Comparison of ENCODE assay signal across 9 cellular contexts in genomic region chr10:129972145-129972965, GRCh38. TPM values are rescaled to one million over a fixed set of nuclear protein-coding genes. Genes with fewer than 3 reads are reported as not detected.
DNase-seq lines count a peak whose midpoint lies in the region; TF ChIP-seq lines count a peak whose summit lies in the region.
"Had no signal": no experiment of that assay in that cellular context is flagged by ENCODE, and none has a peak within 500 bp of the region (broad histone marks: within the 10 kb centered on the region; RNA-seq: fewer than 3 reads in every experiment).

No MANE protein-coding gene starts in this region.

- intact Hi-C loops in Calu3 (cut with micrococcal nuclease; ENCODE audit: unreplicated experiment), result loop anchor here (10.0 kb wide), 1 partner anchor 938 kb away; no protein-coding TSS in a partner anchor

- H3K4me3 ChIP-seq in ACC112 (ENCODE audit: low read depth, low read length), result peak overlapping the region; percentile 61
- H3K4me3 ChIP-seq in GM23248, result peak overlapping the region; percentile 62

- BruUV-seq in Calu3 (replicated peaks; lab: Mats Ljungman, UMichigan), result no TSS peak

- no peaks in the 10 kb centered on the region for H3F3A ChIP-seq in GM23248 (ENCODE audit: insufficient read depth)

- H2AFZ ChIP-seq in ACC112 (ENCODE audit: low read length, unreplicated experiment) (peak overlapping the region; percentile 41), GM23248 (peak overlapping the region; percentile 53; the same call in 1 of the 2 replicates)

- TF ChIP-seq CTCF in chondrocyte (IDR thresholded peaks at IDR 0.05) (no peak), mesothelial cell of epicardium (IDR thresholded peaks at IDR 0.05; ENCODE audit: unreplicated experiment) (no peak), Calu3 (IDR thresholded peaks at IDR 0.05; ENCODE audit: unreplicated experiment) (no peak)

- CTCF ChIA-PET in Calu3 (lab: Charles Lee), result no interaction called here

- H3K36me3 Mint-ChIP-seq in chondrocyte (ENCODE audit: low read depth) (no peaks in the 10 kb centered on the region), mesothelial cell of epicardium (no peaks in the 10 kb centered on the region), Calu3 (ENCODE audit: insufficient read depth, unreplicated experiment) (no peaks in the 10 kb centered on the region)

- no peaks in the 10 kb centered on the region for H3K79me2 ChIP-seq in ACC112 (ENCODE audit: control insufficient read depth, insufficient read depth, low read length, unreplicated experiment)
- H3K79me2 ChIP-seq in GM23248 (ENCODE audit: insufficient read depth), result no peaks in the 10 kb centered on the region

- H3K4me1 ChIP-seq in ACC112 (ENCODE audit: control insufficient read depth, insufficient read depth, low read length, unreplicated experiment), result peaks cover 4% of the 10 kb centered on the region
- H3K4me1 ChIP-seq in GM23248 (ENCODE audit: insufficient read depth), result peaks cover 7% of the 10 kb centered on the region; the same call in 1 of the 2 replicates

- H3K27me3 ChIP-seq in ACC112 (ENCODE audit: insufficient read depth, low read length) (peaks cover 73% of the 10 kb centered on the region), GM23248 (replicated peaks; ENCODE audit: insufficient read depth) (peaks cover 54% of the 10 kb centered on the region)

- peak overlapping the region; percentile 12; the same call in 1 of the 2 replicates for H3K9ac ChIP-seq in GM23248

- no peaks in the 10 kb centered on the region for H3K36me3 ChIP-seq in ACC112 (ENCODE audit: insufficient read depth, low read length)
- H3K36me3 ChIP-seq in GM23248 (ENCODE audit: low read depth), result no peaks in the 10 kb centered on the region

- H3K27ac Mint-ChIP-seq in chondrocyte (ENCODE audit: unreplicated experiment) (no peak overlapping the region), mesothelial cell of epicardium (no peak overlapping the region), Calu3 (ENCODE audit: unreplicated experiment) (no peak overlapping the region)

- no peaks in the 10 kb centered on the region for H3K9me3 Mint-ChIP-seq in chondrocyte (ENCODE audit: low read depth)
- no peaks in the 10 kb centered on the region for H3K9me3 Mint-ChIP-seq in mesothelial cell of epicardium
- peaks cover 6% of the 10 kb centered on the region for H3K9me3 Mint-ChIP-seq in Calu3 (ENCODE audit: low read depth, unreplicated experiment)

- H3K4me3 Mint-ChIP-seq in chondrocyte (ENCODE audit: unreplicated experiment) (peak overlapping the region; percentile 35), mesothelial cell of epicardium (peak overlapping the region; percentile 48), Calu3 (ENCODE audit: low read depth, unreplicated experiment) (no peak overlapping the region)

- no peak overlapping the region for H3K27ac ChIP-seq in ACC112 (ENCODE audit: low read depth, low read length)
- H3K27ac ChIP-seq in GM23248, result no peak overlapping the region

- H3K4me1 Mint-ChIP-seq in chondrocyte (ENCODE audit: low read depth), result peaks cover 15% of the 10 kb centered on the region
- peaks cover 24% of the 10 kb centered on the region for H3K4me1 Mint-ChIP-seq in mesothelial cell of epicardium
- H3K4me1 Mint-ChIP-seq in Calu3 (ENCODE audit: low read depth, unreplicated experiment), result no peaks in the 10 kb centered on the region

- H3K27me3 Mint-ChIP-seq in chondrocyte (ENCODE audit: low read depth), result peaks cover 73% of the 10 kb centered on the region
- H3K27me3 Mint-ChIP-seq in mesothelial cell of epicardium (ENCODE audit: low read depth), result peaks cover 88% of the 10 kb centered on the region
- no peaks in the 10 kb centered on the region for H3K27me3 Mint-ChIP-seq in Calu3 (ENCODE audit: unreplicated experiment)

- DNase-seq in GM23248 (peak; percentile 50), chondrocyte (ENCODE audit: low spot score) (no peak), mesothelial cell of epicardium (ENCODE audit: low spot score in 2 of 2, unreplicated experiment in 2 of 2) (no peak), NCI-H2171 treated with DMSO at 0.1 percent for 48 hours (lab: John Stamatoyannopoulos, UW) (no peak), Calu3 (no peak), amniotic stem cell (lab: John Stamatoyannopoulos, UW) (no peak), GF-D8 (lab: John Stamatoyannopoulos, UW) (no peak)
- DNase-seq: DND-41 had no signal

- no peaks in the 10 kb centered on the region for H3K9me3 ChIP-seq in GM23248 (ENCODE audit: low read depth)

- H3K4me2 ChIP-seq in GM23248 (ENCODE audit: unreplicated experiment), result peak overlapping the region; percentile 62

- no peaks in the 10 kb centered on the region for H3K9me2 ChIP-seq in GM23248 (ENCODE audit: insufficient read depth)

- H4K20me1 ChIP-seq in GM23248 (ENCODE audit: insufficient read depth), result no peaks in the 10 kb centered on the region

- WGBS in GM23248 (ENCODE audit: low coverage in 1 of 2, low lambda C conversion rate in 2 of 2, missing lambda C conversion rate in 2 of 2), 2 experiments, result 4 to 6% methylated on average over 45 to 51 of the region's 84 CpGs

- in situ Hi-C loops in GM23248 (cut with MboI), result loop anchor here (25.0 kb wide), 1 partner anchor 935 kb away; no protein-coding TSS in a partner anchor

RNA-seq across cellular contexts. Expression of gene EBF3, which starts 8.3 kb away (rescaled TPM):
- 0.25 and 0.43 TPM in 2 replicates for total RNA-seq in GM23248 (2014; rRNA removed; shearing (Covaris generic))
- polyA plus RNA-seq in GM23248 (2016; fragmentation: Nextera tagmentation; extraction: Ambion mirVana), result 0.06 and 0.15 TPM in 2 replicates
- total RNA-seq in chondrocyte (2.2 TPM in 1 of 3 replicates, not detected in the others), mesothelial cell of epicardium (1.1 to 1.4 TPM (median 1.2 TPM) in 3 replicates), Calu3 (2022) (not detected in 2 replicates)
